21 cellular contexts compared by ENCODE assay signal in genomic region chr6:68628156-68628555, GRCh38. TPM values are rescaled to one million over a fixed set of nuclear protein-coding genes. Genes with fewer than 3 reads are reported as not detected.
"Had no signal": no experiment of that assay in that cellular context is flagged by ENCODE, and none has a peak within 500 bp of the region (broad histone marks: within the 10 kb centered on the region; RNA-seq: fewer than 3 reads in every experiment).

No MANE protein-coding gene starts in this region.

- H3K27ac ChIP-seq: lower lobe of right lung, sigmoid colon, thoracic aorta had no signal

- H3K27ac Mint-ChIP-seq: activated naive CD4-positive, alpha-beta T cell treated with anti-CD3 and anti-CD28 coated beads, Interleukin-2, amount 10 ng/mL, durations not matched to agents 7 days and 5 days; activated naive CD8-positive, alpha-beta T cell treated with anti-CD3 and anti-CD28 coated beads, Interleukin-2, amount 50 U/mL, for 24 hours; natural killer cell treated with Interleukin-12 subunit alpha and Interleukin-12 subunit beta and Interleukin-15 and Interleukin-18, amount 100 ng/mL, for 72 hours; stimulated activated memory B cell treated with anti-CD40 and anti-IgM and Interleukin-4, amounts not matched to agents 10 μg/mL and 1 μg/mL and 100 μg/mL, for 72 hours had no signal

- H3K4me1 Mint-ChIP-seq: activated naive CD4-positive, alpha-beta T cell treated with anti-CD3 and anti-CD28 coated beads, Interleukin-2, amount 10 ng/mL, durations not matched to agents 7 days and 5 days; activated naive CD8-positive, alpha-beta T cell treated with anti-CD3 and anti-CD28 coated beads, Interleukin-2, amount 50 U/mL, for 24 hours; stimulated activated memory B cell treated with anti-CD40 and anti-IgM and Interleukin-4, amounts not matched to agents 10 μg/mL and 1 μg/mL and 100 μg/mL, for 72 hours had no signal

- FAIRE-seq: colon, keratinocyte, TTC549 had no signal

- H3K27me3 ChIP-seq: sigmoid colon had no signal

- ATAC-seq: activated CD4-positive, CD25-positive, alpha-beta regulatory T cell treated with anti-CD3 and anti-CD28 coated beads, Interleukin-2, amount 50 U/mL, for 24 hours; activated naive CD8-positive, alpha-beta T cell treated with anti-CD3 and anti-CD28 coated beads, Interleukin-2, amount 50 U/mL, for 24 hours; natural killer cell treated with Interleukin-12 subunit alpha and Interleukin-12 subunit beta and Interleukin-15 and Interleukin-18, amount 100 ng/mL, for 72 hours; stimulated activated memory B cell treated with anti-CD40 and anti-IgM and Interleukin-4, amounts not matched to agents 10 μg/mL and 1 μg/mL and 100 μg/mL, for 72 hours had no signal

- H3K36me3 Mint-ChIP-seq: activated naive CD4-positive, alpha-beta T cell treated with anti-CD3 and anti-CD28 coated beads, Interleukin-2, amount 10 ng/mL, durations not matched to agents 7 days and 5 days; stimulated activated memory B cell treated with anti-CD40 and anti-IgM and Interleukin-4, amounts not matched to agents 10 μg/mL and 1 μg/mL and 100 μg/mL, for 72 hours had no signal

- H3K4me3 ChIP-seq: lower lobe of right lung, sigmoid colon, thoracic aorta had no signal

- H3K27me3 Mint-ChIP-seq: activated naive CD4-positive, alpha-beta T cell treated with anti-CD3 and anti-CD28 coated beads, Interleukin-2, amount 10 ng/mL, durations not matched to agents 7 days and 5 days had no signal

- DNase-seq: activated CD4-positive, alpha-beta T cell treated with anti-CD3 and anti-CD28 coated beads, Interleukin-2, amount 50 U/mL, for 1 hour; activated CD8-positive, alpha-beta memory T cell treated with anti-CD3 and anti-CD28 coated beads, Interleukin-2, amount 50 U/mL, for 4 hours; activated effector memory CD4-positive, alpha-beta T cell treated with Interleukin-2 at 50 U/mL for 16 hours; activated naive CD4-positive, alpha-beta T cell treated with anti-CD3 and anti-CD28 coated beads, Interleukin-2, amount 10 ng/mL, durations not matched to agents 7 days and 5 days; activated naive CD8-positive, alpha-beta T cell treated with anti-CD3 and anti-CD28 coated beads, Interleukin-2, amount 50 U/mL, for 24 hours; activated T-cell treated with anti-CD3 and anti-CD28 coated beads, Interleukin-2, amount 50 U/mL, for 48 hours; central memory CD4-positive, alpha-beta T cell; erythroblast; foreskin melanocyte; hypothalamus; lower lobe of right lung; posterior cingulate gyrus; sigmoid colon; stimulated activated CD4-positive, alpha-beta T cell treated with anti-CD3 and anti-CD28 coated beads, Interleukin-4, amount 100 ng/mL, for 4 hours had no signal

- H3K4me3 Mint-ChIP-seq: activated naive CD4-positive, alpha-beta T cell treated with anti-CD3 and anti-CD28 coated beads, Interleukin-2, amount 10 ng/mL, durations not matched to agents 7 days and 5 days; activated naive CD8-positive, alpha-beta T cell treated with anti-CD3 and anti-CD28 coated beads, Interleukin-2, amount 50 U/mL, for 24 hours; natural killer cell treated with Interleukin-12 subunit alpha and Interleukin-12 subunit beta and Interleukin-15 and Interleukin-18, amount 100 ng/mL, for 72 hours; stimulated activated memory B cell treated with anti-CD40 and anti-IgM and Interleukin-4, amounts not matched to agents 10 μg/mL and 1 μg/mL and 100 μg/mL, for 72 hours had no signal

- H3K9me3 ChIP-seq: lower lobe of right lung, sigmoid colon, thoracic aorta had no signal

- H3K4me1 ChIP-seq: lower lobe of right lung, sigmoid colon had no signal

- H3K36me3 ChIP-seq: lower lobe of right lung, sigmoid colon, thoracic aorta had no signal

RNA-seq across cellular contexts. Expression of gene ADGRB3, which starts 6.9 kb away (rescaled TPM):
- total RNA-seq: natural killer cell treated with Interleukin-12 subunit alpha and Interleukin-12 subunit beta and Interleukin-15 and Interleukin-18, amount 100 ng/mL, for 72 hours had no signal
- polyA plus RNA-seq: keratinocyte had no signal
